ENCODE assay signal across 29 cellular contexts in the genomic region with DNA sequence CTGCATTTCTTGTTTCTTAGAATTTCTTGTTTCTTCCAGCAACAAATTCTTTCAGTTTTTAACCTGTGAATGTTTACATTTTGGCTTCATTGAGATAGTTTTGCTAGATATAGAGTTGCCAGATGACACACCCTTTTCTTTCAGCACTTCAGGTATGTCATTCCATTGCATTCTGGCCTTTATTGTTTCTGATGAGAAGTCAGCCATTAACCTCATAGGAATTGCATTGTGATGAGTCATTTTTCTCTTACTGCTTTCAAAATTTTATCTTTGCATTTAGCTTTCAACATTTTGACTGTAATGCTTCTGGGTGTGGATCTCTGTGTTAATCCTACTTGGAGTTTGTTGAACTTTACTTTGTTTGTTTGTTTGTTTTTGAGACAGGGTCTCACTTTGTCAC.
A peak's percentile ranks its signal among the peaks of the same experiment; 100 is the strongest.
DNase-seq lines count a peak whose midpoint lies in the region; ATAC-seq, FAIRE-seq and TF ChIP-seq lines count a peak whose summit lies in the region.
"Had no signal": no experiment of that assay in that cellular context is flagged by ENCODE, and none has a peak within 500 bp of the region (broad histone marks: within the 10 kb centered on the region; RNA-seq: fewer than 3 reads in every experiment).

No MANE protein-coding gene starts in this region.

- H3K4me3 ChIP-seq in adipocyte (ENCODE audit: low read length) (no peak overlapping the region), keratinocyte (ENCODE audit: control insufficient read depth in 2 of 3, extremely low read depth in 1 of 3, insufficient read depth in 2 of 3, low read depth in 1 of 3, low read length in 3 of 3) (no peak overlapping the region), Peyer's patch (no peak overlapping the region)
- H3K4me3 ChIP-seq: HAP-1, sigmoid colon, uterus had no signal

- H3K27ac Mint-ChIP-seq in Calu3 (ENCODE audit: unreplicated experiment): no peak overlapping the region
- H3K27ac Mint-ChIP-seq in effector memory CD8-positive, alpha-beta T cell: no peak overlapping the region
- H3K27ac Mint-ChIP-seq: activated CD4-positive, alpha-beta memory T cell treated with anti-CD3 and anti-CD28 coated beads, Interleukin-2, amount 10 ng/mL, durations not matched to agents 7 days and 5 days; activated naive CD4-positive, alpha-beta T cell treated with anti-CD3 and anti-CD28 coated beads, Interleukin-2, amount 50 U/mL, for 24 hours; activated T-helper 2 cell treated with anti-CD3 and anti-CD28 coated beads, Interferon-gamma antibody, Interleukin-2, Interleukin-4, amounts not matched to agents 10 μg/mL and 5 μg/mL and 100 μg/mL, durations not matched to agents 14 hours and 24 hours and 36 hours; B cell; CD8-positive, alpha-beta T cell; naive thymus-derived CD4-positive, alpha-beta T cell; progenitor cell of endocrine pancreas; stimulated activated naive B cell treated with anti-CD40 and anti-IgM and Interleukin-4, amounts not matched to agents 10 μg/mL and 1 μg/mL and 100 μg/mL, for 72 hours; T-helper 1 cell treated with Interleukin-12 subunit alpha and Interleukin-12 subunit beta and Interleukin-4 antibody, amounts not matched to agents 30 μg/mL and 1 μg/mL, for 36 hours had no signal

- no peak overlapping the region for H3K9ac ChIP-seq in adipocyte (ENCODE audit: low read length)
- H3K9ac ChIP-seq in keratinocyte (ENCODE audit: control insufficient read depth, extremely low read depth, insufficient read depth, low read length): no peak overlapping the region

- H3K9me3 ChIP-seq in adipocyte (ENCODE audit: control insufficient read depth, low read length) (peaks cover 2% of the 10 kb centered on the region), keratinocyte (ENCODE audit: control insufficient read depth, low read depth, low read length) (peaks cover 12% of the 10 kb centered on the region), Peyer's patch (peaks cover 0 to 2% (median 0%) of the 10 kb centered on the region in 4 donors)
- H3K9me3 ChIP-seq: HAP-1, sigmoid colon, uterus had no signal

- peak; percentile 29 for DNase-seq in A172 (ENCODE audit: low spot score)
- peak; percentile 6 for DNase-seq in HS-5 (ENCODE audit: low read depth)
- DNase-seq in adipocyte (ENCODE audit: low read depth): peak; percentile 7
- DNase-seq in keratinocyte (ENCODE audit: low read depth, low spot score): peak; percentile 49
- no peak for DNase-seq in Calu3
- DNase-seq in Peyer's patch: no peak
- DNase-seq in effector memory CD8-positive, alpha-beta T cell: no peak
- no peak for DNase-seq in substantia nigra (lab: John Stamatoyannopoulos, UW)
- DNase-seq: activated CD4-positive, alpha-beta memory T cell treated with anti-CD3 and anti-CD28 coated beads, Interleukin-2, amount 10 ng/mL, durations not matched to agents 7 days and 5 days; activated CD4-positive, CD25-positive, alpha-beta regulatory T cell treated with anti-CD3 and anti-CD28 coated beads, Interleukin-2, amount 50 U/mL, for 72 hours; anterior cingulate cortex; caudate nucleus; CD8-positive, alpha-beta T cell; GF-D8; hypothalamus; midbrain; naive thymus-derived CD4-positive, alpha-beta T cell; NCI-H524; sigmoid colon; stimulated activated naive B cell treated with anti-CD40 and anti-IgM and Interleukin-4, amounts not matched to agents 10 μg/mL and 1 μg/mL and 100 μg/mL, for 72 hours; uterus had no signal

- dilution Hi-C loops in keratinocyte (cut with MboI; ENCODE audit: extremely low pct_ligation_motif_present, low sequenced_read_pairs): no loop called here

- no peak overlapping the region for H3K27ac ChIP-seq in keratinocyte (ENCODE audit: control insufficient read depth, insufficient read depth, low read length)
- no peak overlapping the region for H3K27ac ChIP-seq in Peyer's patch
- no peak overlapping the region for H3K27ac ChIP-seq in substantia nigra (ENCODE audit: low read depth, low read length, poor library complexity, severe bottlenecking)
- H3K27ac ChIP-seq: sigmoid colon, uterus had no signal

- TF ChIP-seq POLR2A in Peyer's patch (IDR thresholded peaks at IDR 0.05): no peak

- FAIRE-seq in keratinocyte (lab: Jason Lieb, UNC): peak; percentile 84
- FAIRE-seq: HTR-8/SVneo, TTC549 had no signal

- H3K36me3 ChIP-seq in adipocyte (ENCODE audit: control insufficient read depth, insufficient read depth, low read length, severe bottlenecking): no peaks in the 10 kb centered on the region
- no peaks in the 10 kb centered on the region for H3K36me3 ChIP-seq in keratinocyte (ENCODE audit: control insufficient read depth in 2 of 2, extremely low read depth in 1 of 2, insufficient read depth in 2 of 2, low read length in 2 of 2)
- H3K36me3 ChIP-seq in Peyer's patch: no peaks in the 10 kb centered on the region
- H3K36me3 ChIP-seq: HAP-1, sigmoid colon, uterus had no signal

- CTCF ChIA-PET in Calu3 (lab: Charles Lee): no interaction called here

- no peaks in the 10 kb centered on the region for H4K20me1 ChIP-seq in keratinocyte (ENCODE audit: control insufficient read depth, extremely low read depth, insufficient read depth, low read length)

- H3K79me2 ChIP-seq in keratinocyte (ENCODE audit: control insufficient read depth, insufficient read depth, low read length): no peaks in the 10 kb centered on the region

- H3K4me1 ChIP-seq in adipocyte (ENCODE audit: control insufficient read depth, insufficient read depth, low read length) (no peaks in the 10 kb centered on the region), keratinocyte (ENCODE audit: control insufficient read depth, extremely low read depth, insufficient read depth, low read length) (peaks cover 15% of the 10 kb centered on the region), Peyer's patch (no peaks in the 10 kb centered on the region)
- H3K4me1 ChIP-seq: HAP-1, sigmoid colon, uterus had no signal

- BruUV-seq in Calu3 (replicated peaks; lab: Mats Ljungman, UMichigan): no TSS peak

- no peaks in the 10 kb centered on the region for H3K4me1 Mint-ChIP-seq in Calu3 (ENCODE audit: low read depth, unreplicated experiment)
- H3K4me1 Mint-ChIP-seq in effector memory CD8-positive, alpha-beta T cell (ENCODE audit: low read depth in 2 of 2): no peaks in the 10 kb centered on the region
- H3K4me1 Mint-ChIP-seq: activated CD4-positive, alpha-beta memory T cell treated with anti-CD3 and anti-CD28 coated beads, Interleukin-2, amount 10 ng/mL, durations not matched to agents 7 days and 5 days; activated naive CD4-positive, alpha-beta T cell treated with anti-CD3 and anti-CD28 coated beads, Interleukin-2, amount 50 U/mL, for 24 hours; B cell; naive thymus-derived CD4-positive, alpha-beta T cell; stimulated activated naive B cell treated with anti-CD40 and anti-IgM and Interleukin-4, amounts not matched to agents 10 μg/mL and 1 μg/mL and 100 μg/mL, for 72 hours had no signal

- H3K9me1 ChIP-seq in keratinocyte (ENCODE audit: control insufficient read depth, extremely low read depth, insufficient read depth, low read length): no peaks in the 10 kb centered on the region

- H3K4me3 Mint-ChIP-seq in Calu3 (ENCODE audit: low read depth, unreplicated experiment): no peak overlapping the region
- H3K4me3 Mint-ChIP-seq in effector memory CD8-positive, alpha-beta T cell: no peak overlapping the region
- H3K4me3 Mint-ChIP-seq: activated CD4-positive, alpha-beta memory T cell treated with anti-CD3 and anti-CD28 coated beads, Interleukin-2, amount 10 ng/mL, durations not matched to agents 7 days and 5 days; activated naive CD4-positive, alpha-beta T cell treated with anti-CD3 and anti-CD28 coated beads, Interleukin-2, amount 50 U/mL, for 24 hours; B cell; CD8-positive, alpha-beta T cell; naive thymus-derived CD4-positive, alpha-beta T cell; stimulated activated naive B cell treated with anti-CD40 and anti-IgM and Interleukin-4, amounts not matched to agents 10 μg/mL and 1 μg/mL and 100 μg/mL, for 72 hours; T-helper 1 cell treated with Interleukin-12 subunit alpha and Interleukin-12 subunit beta and Interleukin-4 antibody, amounts not matched to agents 30 μg/mL and 1 μg/mL, for 36 hours had no signal

- no peak overlapping the region for H2AFZ ChIP-seq in keratinocyte (ENCODE audit: control insufficient read depth, low read length)

- H3K27me3 ChIP-seq in adipocyte (replicated peaks; ENCODE audit: control insufficient read depth, insufficient read depth, low read length): no peaks in the 10 kb centered on the region
- H3K27me3 ChIP-seq in keratinocyte (ENCODE audit: control insufficient read depth, extremely low read depth, insufficient read depth, low read length): no peaks in the 10 kb centered on the region
- H3K27me3 ChIP-seq in Peyer's patch: no peaks in the 10 kb centered on the region
- H3K27me3 ChIP-seq: sigmoid colon, uterus had no signal

- peaks cover 3% of the 10 kb centered on the region for H3K9me3 Mint-ChIP-seq in Calu3 (ENCODE audit: low read depth, unreplicated experiment)
- H3K9me3 Mint-ChIP-seq in effector memory CD8-positive, alpha-beta T cell: peaks cover 0 to 6% of the 10 kb centered on the region in 2 donors
- H3K9me3 Mint-ChIP-seq: activated CD4-positive, alpha-beta memory T cell treated with anti-CD3 and anti-CD28 coated beads, Interleukin-2, amount 10 ng/mL, durations not matched to agents 7 days and 5 days had no signal

- H3K36me3 Mint-ChIP-seq in Calu3 (ENCODE audit: insufficient read depth, unreplicated experiment): no peaks in the 10 kb centered on the region
- H3K36me3 Mint-ChIP-seq in effector memory CD8-positive, alpha-beta T cell (ENCODE audit: insufficient read depth): no peaks in the 10 kb centered on the region
- H3K36me3 Mint-ChIP-seq: activated naive CD4-positive, alpha-beta T cell treated with anti-CD3 and anti-CD28 coated beads, Interleukin-2, amount 50 U/mL, for 24 hours; CD8-positive, alpha-beta T cell; naive thymus-derived CD4-positive, alpha-beta T cell; stimulated activated naive B cell treated with anti-CD40 and anti-IgM and Interleukin-4, amounts not matched to agents 10 μg/mL and 1 μg/mL and 100 μg/mL, for 72 hours had no signal

- no peak for ATAC-seq in effector memory CD8-positive, alpha-beta T cell (replicated peaks)
- ATAC-seq: CD8-positive, alpha-beta T cell; naive thymus-derived CD4-positive, alpha-beta T cell; stimulated activated naive B cell treated with anti-CD40 and anti-IgM and Interleukin-4, amounts not matched to agents 10 μg/mL and 1 μg/mL and 100 μg/mL, for 72 hours had no signal

- TF ChIP-seq CTCF in keratinocyte (optimal IDR thresholded peaks at IDR 0.05 in 1 of 3, IDR thresholded peaks at IDR 0.05 in 1 of 3, conservative IDR thresholded peaks at IDR 0.05 in 1 of 3; ENCODE audit: extremely low read depth in 1 of 3, insufficient read depth in 2 of 3, low read length in 3 of 3) (no peak), Calu3 (IDR thresholded peaks at IDR 0.05; ENCODE audit: unreplicated experiment) (no peak), Peyer's patch (IDR thresholded peaks at IDR 0.05) (no peak)

- H3K27me3 Mint-ChIP-seq in Calu3 (ENCODE audit: unreplicated experiment): no peaks in the 10 kb centered on the region
- no peaks in the 10 kb centered on the region for H3K27me3 Mint-ChIP-seq in effector memory CD8-positive, alpha-beta T cell
- H3K27me3 Mint-ChIP-seq: activated CD4-positive, alpha-beta memory T cell treated with anti-CD3 and anti-CD28 coated beads, Interleukin-2, amount 10 ng/mL, durations not matched to agents 7 days and 5 days; activated naive CD4-positive, alpha-beta T cell treated with anti-CD3 and anti-CD28 coated beads, Interleukin-2, amount 50 U/mL, for 24 hours; B cell; naive thymus-derived CD4-positive, alpha-beta T cell; progenitor cell of endocrine pancreas; stimulated activated naive B cell treated with anti-CD40 and anti-IgM and Interleukin-4, amounts not matched to agents 10 μg/mL and 1 μg/mL and 100 μg/mL, for 72 hours had no signal

- no peak overlapping the region for H3K4me2 ChIP-seq in keratinocyte (ENCODE audit: control insufficient read depth, extremely low read depth, insufficient read depth, low read depth, low read length)

- intact Hi-C loops in Calu3 (cut with micrococcal nuclease; ENCODE audit: unreplicated experiment): no loop called here

Comparison
In these comparisons a context has a peak if more than half of its experiments do, and no peak if none do; other contexts are left out.
1. DNase-seq: peak in A172 (single experiment), HS-5 (single experiment), adipocyte (single experiment) and keratinocyte (single experiment); none in Calu3 (single experiment), Peyer's patch (0 of 3), effector memory CD8-positive, alpha-beta T cell (0 of 3) and substantia nigra (0 of 49).